ENCODE assay signal across 13 cellular contexts in genomic region chr10:114754445-114755320, GRCh38.
DNase-seq lines count a peak whose midpoint lies in the region; ATAC-seq and TF ChIP-seq lines count a peak whose summit lies in the region.
"Had no signal": no experiment of that assay in that cellular context is flagged by ENCODE, and none has a peak within 500 bp of the region (broad histone marks: within the 10 kb centered on the region; RNA-seq: fewer than 3 reads in every experiment).

No MANE protein-coding gene starts in this region.

- peak overlapping the region; percentile 66; the same call in 2 of the 3 replicates for H2BK15ac ChIP-seq in IMR-90 (ENCODE audit: low read depth, low read length)

- intact Hi-C loops in IMR-90 (cut with micrococcal nuclease): loop anchor here (1.0 kb wide), 1 partner anchor 40 kb away; no protein-coding TSS in a partner anchor

- H4K91ac ChIP-seq in IMR-90 (ENCODE audit: insufficient read depth, low read depth, low read length): peak overlapping the region; percentile 48

- TF ChIP-seq POLR2A in IMR-90 (IDR thresholded peaks at IDR 0.05; ENCODE audit: low read depth, low read length): no peak

- BruUV-seq in IMR-90 (replicated peaks; lab: Mats Ljungman, UMichigan): no TSS peak

- H3K18ac ChIP-seq in IMR-90 (ENCODE audit: low read depth, low read length): peak overlapping the region; percentile 7; the same call in 1 of the 2 replicates

- peak overlapping the region; percentile 47 for H2AK9ac ChIP-seq in IMR-90 (replicated peaks; ENCODE audit: low read depth, low read length, poor library complexity)

- in situ Hi-C loops in IMR-90 (cut with MboI; ENCODE audit: low sequenced_read_pairs): no loop called here

- H3K4me3 ChIP-seq in AG04450 (ENCODE audit: low read depth, low read length) (no peak overlapping the region), IMR-90 (ENCODE audit: insufficient read depth, low read depth, low read length) (no peak overlapping the region)
- H3K4me3 ChIP-seq: lower lobe of right lung, prostate gland had no signal

- DNase-seq in AG04450 (ENCODE audit: low read depth, low spot score) (peak; percentile 27), IMR-90 (peak; percentile 68), left lobe of liver (ENCODE audit: low spot score) (no peak)
- DNase-seq in activated CD8-positive, alpha-beta memory T cell treated with anti-CD3 and anti-CD28 coated beads, Interleukin-2, amount 50 U/mL, for 4 hours: no peak
- DNase-seq in activated T-cell treated with anti-CD3 and anti-CD28 coated beads, Interleukin-2, amount 50 U/mL, for 48 hours: no peak
- DNase-seq in stimulated activated CD4-positive, alpha-beta T cell treated with anti-CD3 and anti-CD28 coated beads, Interleukin-12 subunit alpha, Interleukin-12 subunit beta, amount 100 ng/mL, for 4 hours: no peak
- DNase-seq: amygdala, BE2C, lower lobe of right lung, NCI-H69 had no signal

- peaks cover 11% of the 10 kb centered on the region for H3K9me1 ChIP-seq in IMR-90 (ENCODE audit: insufficient read depth, low read length)

- no peak overlapping the region for H3K9ac ChIP-seq in IMR-90 (ENCODE audit: low read depth, low read length)

- CTCF ChIA-PET in AG04450 (lab: Charles Lee): no interaction called here
- CTCF ChIA-PET in IMR-90 (lab: Yijun Ruan, JAX): no interaction called here

- H2BK5ac ChIP-seq in IMR-90 (ENCODE audit: low read depth, low read length, poor library complexity, severe bottlenecking): peak overlapping the region; percentile 56

- H2AFZ ChIP-seq in IMR-90 (replicated peaks; ENCODE audit: low read length, poor library complexity): no peak overlapping the region

- 85% methylated on average over 10 of the region's 15 CpGs; no CpG with 5 or more reads in 1 of the 2 experiments for WGBS in IMR-90 (ENCODE audit: extremely low coverage in 2 of 2, insufficient read length in 1 of 2), 2 experiments

- H3K27ac ChIP-seq in AG04450 (ENCODE audit: low read depth, low read length) (no peak overlapping the region), IMR-90 (ENCODE audit: insufficient read depth, low read length) (no peak overlapping the region), cingulate gyrus (ENCODE audit: low read depth, low read length) (peak overlapping the region; percentile 69)
- H3K27ac ChIP-seq: lower lobe of right lung, prostate gland had no signal

- dilution Hi-C loops in IMR-90 (cut with HindIII; ENCODE audit: low sequenced_read_pairs, unreplicated experiment): no loop called here

- H3K4me2 ChIP-seq in IMR-90 (ENCODE audit: low read depth, low read length): peak overlapping the region; percentile 47

- H3K9me3 ChIP-seq in AG04450 (ENCODE audit: control insufficient read depth, insufficient read depth, low read length): no peaks in the 10 kb centered on the region
- no peaks in the 10 kb centered on the region for H3K9me3 ChIP-seq in IMR-90 (ENCODE audit: control insufficient read depth, insufficient read depth, low read length)
- H3K9me3 ChIP-seq: BE2C, lower lobe of right lung, prostate gland had no signal

- TF ChIP-seq RAD21 in IMR-90 (IDR thresholded peaks at IDR 0.05; ENCODE audit: low read length): no peak

- H4K8ac ChIP-seq in IMR-90 (ENCODE audit: low read depth in 2 of 2, low read length in 2 of 2): peak overlapping the region in 1 of 2 experiments; percentile 48; a peak in 2 of 4 replicates

- H3K36me3 ChIP-seq in IMR-90 (ENCODE audit: control insufficient read depth, insufficient read depth, low read length): no peaks in the 10 kb centered on the region
- H3K36me3 ChIP-seq: BE2C, lower lobe of right lung, prostate gland had no signal

- H2AK5ac ChIP-seq in IMR-90 (ENCODE audit: low read depth, low read length): peak overlapping the region; percentile 79

- ATAC-seq in IMR-90 (ENCODE audit: low read depth) (peak; percentile 64), left lobe of liver (peak; percentile 62), GM21737 (IDR thresholded peaks at IDR 0.05; ENCODE audit: unreplicated experiment) (no peak)
- ATAC-seq: lower lobe of right lung had no signal

- POLR2A ChIA-PET in AG04450 (lab: Yijun Ruan, JAX) (no interaction called here), IMR-90 (lab: Charles Lee; ENCODE audit: unreplicated experiment) (no interaction called here)

- peak overlapping the region; percentile 54 for H2BK120ac ChIP-seq in IMR-90 (ENCODE audit: low read depth, low read length)

- H2BK20ac ChIP-seq in IMR-90 (ENCODE audit: low read depth, low read length): peak overlapping the region; percentile 75

- peak overlapping the region; percentile 43 for H3K14ac ChIP-seq in IMR-90 (replicated peaks; ENCODE audit: low read depth, low read length)

- H3K4ac ChIP-seq in IMR-90 (ENCODE audit: low read depth, low read length): peak overlapping the region; percentile 79

- peaks cover 0 to 4% of the 10 kb centered on the region in 2 experiments; a peak in 1 of 4 replicates for H3K79me1 ChIP-seq in IMR-90 (ENCODE audit: low read depth in 1 of 2, low read length in 2 of 2)

- no peaks in the 10 kb centered on the region for H4K20me1 ChIP-seq in IMR-90 (ENCODE audit: insufficient read depth, low read length)

- peaks cover 17% of the 10 kb centered on the region for H3K4me1 ChIP-seq in IMR-90 (ENCODE audit: control insufficient read depth, insufficient read depth, low read length)
- H3K4me1 ChIP-seq: BE2C, lower lobe of right lung, prostate gland had no signal

- H4K5ac ChIP-seq in IMR-90 (ENCODE audit: low read depth, low read length): no peak overlapping the region; the same call in 1 of the 2 replicates

- TF ChIP-seq CTCF in AG04450 (IDR thresholded peaks at IDR 0.05; ENCODE audit: low read depth, low read length) (no peak), IMR-90 (conservative IDR thresholded peaks at IDR 0.05; ENCODE audit: low read depth, low read length) (no peak)

- H3K56ac ChIP-seq in IMR-90 (ENCODE audit: extremely low read depth, insufficient read depth, low read length): no peak overlapping the region

- H3K23ac ChIP-seq in IMR-90 (ENCODE audit: low read depth, low read length): peak overlapping the region; percentile 63; the same call in 1 of the 2 replicates

- H3K27me3 ChIP-seq in AG04450 (ENCODE audit: control insufficient read depth, insufficient read depth, low read length): no peaks in the 10 kb centered on the region
- H3K27me3 ChIP-seq in IMR-90 (ENCODE audit: control insufficient read depth, insufficient read depth, low read length): no peaks in the 10 kb centered on the region
- H3K27me3 ChIP-seq: BE2C had no signal

TF ChIP-seq in IMR-90, 13 proteins besides CTCF, POLR2A, EP300 and RAD21:
- TF ChIP-seq ELK1 (IDR thresholded peaks at IDR 0.05; ENCODE audit: borderline replicate concordance, low read depth, low read length): no peak
- TF ChIP-seq CHD1 (IDR thresholded peaks at IDR 0.05; ENCODE audit: low read depth, low read length): no peak
- peak; percentile 76 for TF ChIP-seq CEBPB (IDR thresholded peaks at IDR 0.05; ENCODE audit: low read depth, low read length)

Comparison
In these comparisons a context has a peak if more than half of its experiments do, and no peak if none do; other contexts are left out.
1. DNase-seq: peak in AG04450 (single experiment) and IMR-90 (single experiment); none in left lobe of liver (single experiment), activated CD8-positive, alpha-beta memory T cell treated with anti-CD3 and anti-CD28 coated beads, Interleukin-2, amount 50 U/mL, for 4 hours (single experiment), activated T-cell treated with anti-CD3 and anti-CD28 coated beads, Interleukin-2, amount 50 U/mL, for 48 hours (0 of 2) and stimulated activated CD4-positive, alpha-beta T cell treated with anti-CD3 and anti-CD28 coated beads, Interleukin-12 subunit alpha, Interleukin-12 subunit beta, amount 100 ng/mL, for 4 hours (single experiment).